ENCODE assay signal across 8 cellular contexts in genomic region chr2:20351555-20352229, GRCh38. TPM values are rescaled to one million over a fixed set of nuclear protein-coding genes. Genes with fewer than 3 reads are reported as not detected.
A peak's percentile ranks its signal among the peaks of the same experiment; 100 is the strongest.
DNase-seq lines count a peak whose midpoint lies in the region; ATAC-seq and TF ChIP-seq lines count a peak whose summit lies in the region.

No MANE protein-coding gene starts in this region.

- H3K9me3 ChIP-seq in MM.1S (replicated peaks; ENCODE audit: insufficient read depth, low read length) = no peaks in the 10 kb centered on the region
- H3K9me3 ChIP-seq in naive thymus-derived CD4-positive, alpha-beta T cell (ENCODE audit: control insufficient read depth in 2 of 3, low read length in 3 of 3) = no peaks in the 10 kb centered on the region

- H3K9me3 Mint-ChIP-seq in naive thymus-derived CD4-positive, alpha-beta T cell = peaks cover 0 to 2% (median 0%) of the 10 kb centered on the region in 11 donors

- H3K27ac ChIP-seq in MM.1S (ENCODE audit: low read length) = peak overlapping the region; percentile 99
- peak overlapping the region; percentile 94 for H3K27ac ChIP-seq in naive thymus-derived CD4-positive, alpha-beta T cell (ENCODE audit: low read depth, low read length)

- intact Hi-C loops in naive thymus-derived CD4-positive, alpha-beta T cell (cut with micrococcal nuclease) = loop anchor here (1.0 to 10.0 kb wide), 14 partner anchors 14 to 1791 kb away; partner anchors contain the start of genes LDAH (in 2 of the 2), RHOB (in 2 of the 2), HS1BP3 (in 1 of the 2) and RDH14 (in 1 of the 2)

- TF ChIP-seq CTCF in MM.1S (IDR thresholded peaks at IDR 0.05; ENCODE audit: low read length) = no peak

- H4K20me1 ChIP-seq in MM.1S (ENCODE audit: insufficient read depth, low read length) = peaks cover 25% of the 10 kb centered on the region

- H3K4me1 ChIP-seq in MM.1S (ENCODE audit: low read length) = peaks cover 21% of the 10 kb centered on the region
- peaks cover 26 to 41% of the 10 kb centered on the region in 2 donors for H3K4me1 ChIP-seq in naive thymus-derived CD4-positive, alpha-beta T cell (ENCODE audit: control insufficient read depth in 2 of 2, insufficient read depth in 2 of 2, low read length in 2 of 2)

- H2AFZ ChIP-seq in MM.1S (ENCODE audit: low read length) = peak overlapping the region; percentile 91

- H3K79me2 ChIP-seq in MM.1S (ENCODE audit: low read length) = peaks cover 38% of the 10 kb centered on the region

- no peaks in the 10 kb centered on the region; the same call in 1 of the 2 replicates for H3K36me3 ChIP-seq in MM.1S (replicated peaks; ENCODE audit: insufficient read depth, low read length)
- H3K36me3 ChIP-seq in naive thymus-derived CD4-positive, alpha-beta T cell (ENCODE audit: control insufficient read depth in 2 of 3, insufficient read depth in 3 of 3, low read length in 3 of 3) = no peaks in the 10 kb centered on the region

- H3K4me3 Mint-ChIP-seq in naive thymus-derived CD4-positive, alpha-beta T cell = no peak overlapping the region

- TF ChIP-seq POLR2A in GM18505 (IDR thresholded peaks at IDR 0.05; ENCODE audit: borderline replicate concordance, extremely low read depth, insufficient read depth, insufficient read length) = no peak

- peaks cover 19% of the 10 kb centered on the region for H3F3A ChIP-seq in MM.1S (ENCODE audit: insufficient read depth, low read length)

- peaks cover 0 to 12% (median 3%) of the 10 kb centered on the region in 5 donors for H3K36me3 Mint-ChIP-seq in naive thymus-derived CD4-positive, alpha-beta T cell

- no peak for ATAC-seq in naive thymus-derived CD4-positive, alpha-beta T cell
- ATAC-seq in HG03025 (IDR thresholded peaks at IDR 0.05; ENCODE audit: low FRiP score, unreplicated experiment) (no peak), GM18505 (IDR thresholded peaks at IDR 0.05; ENCODE audit: unreplicated experiment) (no peak)

- DNase-seq in DMS53 treated with DMSO at 0.1 percent for 48 hours (lab: John Stamatoyannopoulos, UW; ENCODE audit: unreplicated experiment) (peak; percentile 61), MM.1S (peak; percentile 15), brain pericyte (ENCODE audit: low read depth, low spot score) (peak; percentile 8), GM19240 (ENCODE audit: insufficient read length, low spot score) (no peak)
- peak in 2 of 9 donors; percentile 10 to 18 for DNase-seq in naive thymus-derived CD4-positive, alpha-beta T cell
- no peak for DNase-seq in activated CD4-positive, CD25-positive, alpha-beta regulatory T cell treated with anti-CD3 and anti-CD28 coated beads, Interleukin-2, amount 50 U/mL, for 72 hours

- no peaks in the 10 kb centered on the region for H3K27me3 ChIP-seq in MM.1S (replicated peaks; ENCODE audit: insufficient read depth, low read length)
- H3K27me3 ChIP-seq in naive thymus-derived CD4-positive, alpha-beta T cell (ENCODE audit: control insufficient read depth in 2 of 2, insufficient read depth in 2 of 2, low read length in 2 of 2) = no peaks in the 10 kb centered on the region

- peak overlapping the region; percentile 90 for H3K4me3 ChIP-seq in MM.1S (ENCODE audit: low read length)
- peak overlapping the region; percentile 86 for H3K4me3 ChIP-seq in naive thymus-derived CD4-positive, alpha-beta T cell (ENCODE audit: low read length)

- no peaks in the 10 kb centered on the region for H3K27me3 Mint-ChIP-seq in naive thymus-derived CD4-positive, alpha-beta T cell

- H3K4me2 ChIP-seq in MM.1S (ENCODE audit: low read depth, low read length) = peak overlapping the region; percentile 97

- CTCF ChIA-PET in naive thymus-derived CD4-positive, alpha-beta T cell (lab: Charles Lee) = interaction anchor here (1.3 to 1.8 kb wide), 4 partner anchors 9 to 300 kb away, joined by 3 to 6 read pairs (median 4); partner anchors contain the start of gene HS1BP3

- H3K4me1 Mint-ChIP-seq in naive thymus-derived CD4-positive, alpha-beta T cell = peaks cover 21 to 41% (median 30%) of the 10 kb centered on the region in 7 donors

- no peak overlapping the region for H3K27ac Mint-ChIP-seq in naive thymus-derived CD4-positive, alpha-beta T cell

- no peaks in the 10 kb centered on the region for H3K9me2 ChIP-seq in MM.1S (replicated peaks; ENCODE audit: insufficient read depth, low read length)

- peak overlapping the region; percentile 96 for H3K9ac ChIP-seq in MM.1S (ENCODE audit: low read length)

- POLR2A ChIA-PET in naive thymus-derived CD4-positive, alpha-beta T cell (lab: Charles Lee) = interaction anchor here (0.6 to 2.0 kb wide), 13 partner anchors 9 to 1791 kb away, joined by 3 to 16 read pairs (median 5); partner anchors contain the start of genes HS1BP3, LDAH, RDH14 and RHOB

RNA-seq across cellular contexts. Expression of gene PUM2, which starts 1.0 kb away (rescaled TPM):
- total RNA-seq in naive thymus-derived CD4-positive, alpha-beta T cell = 100 to 1,000 TPM; 105 to 178 (median 137) TPM
- polyA plus RNA-seq in naive thymus-derived CD4-positive, alpha-beta T cell = 10 to 100 TPM; 19.2 to 20.1 TPM

Comparison
In these comparisons a context has a peak if more than half of its experiments do, and no peak if none do; other contexts are left out.
1. DNase-seq: peak in DMS53 treated with DMSO at 0.1 percent for 48 hours (single experiment), MM.1S (single experiment) and brain pericyte (single experiment); none in GM19240 (single experiment) and activated CD4-positive, CD25-positive, alpha-beta regulatory T cell treated with anti-CD3 and anti-CD28 coated beads, Interleukin-2, amount 50 U/mL, for 72 hours (single experiment).